ENCODE assay signal across 27 cellular contexts in the genomic region with DNA sequence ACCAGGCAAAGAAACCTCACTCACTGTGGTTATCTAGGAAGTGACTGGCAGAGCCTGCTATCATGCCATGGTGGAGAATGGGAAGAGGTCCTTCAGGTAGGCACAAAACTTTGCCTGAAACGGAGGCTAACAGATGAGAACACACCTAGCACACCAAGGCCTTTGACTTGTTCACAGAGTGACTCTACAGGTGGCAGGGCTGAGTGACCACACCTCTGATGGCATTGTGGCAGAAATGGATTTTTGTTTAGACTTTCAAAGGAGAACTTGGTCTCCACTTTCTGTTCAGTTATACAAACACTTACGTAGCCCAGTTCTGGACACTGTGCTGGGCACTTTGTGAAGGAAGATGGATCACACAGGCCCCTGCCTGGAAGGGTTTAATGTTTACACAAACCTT.
"Had no signal": no experiment of that assay in that cellular context is flagged by ENCODE, and none has a peak within 500 bp of the region (broad histone marks: within the 10 kb centered on the region; RNA-seq: fewer than 3 reads in every experiment).

No MANE protein-coding gene starts in this region.

- H3K27ac Mint-ChIP-seq: naive thymus-derived CD8-positive, alpha-beta T cell; progenitor cell of endocrine pancreas had no signal

- H3K27me3 Mint-ChIP-seq: progenitor cell of endocrine pancreas had no signal

- DNase-seq: hypothalamus; immature natural killer cell; kidney; left colon; left lung; lower lobe of right lung; mammary epithelial cell; mesenchymal stem cell; naive thymus-derived CD8-positive, alpha-beta T cell; ovary; right lobe of liver; stimulated activated CD4-positive, alpha-beta T cell treated with anti-CD3 and anti-CD28 coated beads, Interleukin-1b, Interleukin-23, amount 100 ng/mL, for 48 hours; stimulated activated CD4-positive, alpha-beta T cell treated with anti-CD3 and anti-CD28 coated beads, Interleukin-2, amount 100 ng/mL, for 48 hours; stimulated activated CD4-positive, alpha-beta T cell treated with anti-CD3 and anti-CD28 coated beads, Interleukin-4, amount 100 ng/mL, for 4 hours; stimulated activated CD8-positive, alpha-beta memory T cell treated with anti-CD3 and anti-CD28 coated beads, Interleukin-4, amount 100 ng/mL, for 48 hours; stimulated activated naive B cell treated with anti-CD40 and anti-IgM and Interleukin-4, amounts not matched to agents 10 μg/mL and 1 μg/mL and 100 μg/mL, for 72 hours; stimulated activated naive CD8-positive, alpha-beta T cell treated with anti-CD3 and anti-CD28 coated beads, Interleukin-15, Interleukin-2, amounts not matched to agents 100 U/mL and 50 U/mL, for 24 hours; stomach; testis; thyroid gland; transverse colon had no signal

- H3K36me3 Mint-ChIP-seq: immature natural killer cell; naive thymus-derived CD8-positive, alpha-beta T cell had no signal

- H3K36me3 ChIP-seq: left lung, lower lobe of right lung, ovary, right atrium auricular region, right lobe of liver, stomach, thyroid gland, transverse colon, upper lobe of left lung, vagina had no signal

- H3K4me3 ChIP-seq: left lung, lower lobe of right lung, ovary, right atrium auricular region, right lobe of liver, smooth muscle cell, stomach, testis, thyroid gland, transverse colon, upper lobe of left lung, vagina had no signal

- H3K4me1 Mint-ChIP-seq: immature natural killer cell; naive thymus-derived CD8-positive, alpha-beta T cell had no signal

- H3K4me3 Mint-ChIP-seq: immature natural killer cell; naive thymus-derived CD8-positive, alpha-beta T cell; stimulated activated naive B cell treated with anti-CD40 and anti-IgM and Interleukin-4, amounts not matched to agents 10 μg/mL and 1 μg/mL and 100 μg/mL, for 72 hours had no signal

- H3K9me3 Mint-ChIP-seq: immature natural killer cell; naive thymus-derived CD8-positive, alpha-beta T cell; stimulated activated naive B cell treated with anti-CD40 and anti-IgM and Interleukin-4, amounts not matched to agents 10 μg/mL and 1 μg/mL and 100 μg/mL, for 72 hours had no signal

- H3K27me3 ChIP-seq: left lung, ovary, right atrium auricular region, right lobe of liver, stomach, testis, thyroid gland, transverse colon, upper lobe of left lung, vagina had no signal

- FAIRE-seq: islet of Langerhans, kidney had no signal

- ATAC-seq: left colon; left lung; lower lobe of right lung; naive thymus-derived CD8-positive, alpha-beta T cell; right lobe of liver; stimulated activated naive B cell treated with anti-CD40 and anti-IgM and Interleukin-4, amounts not matched to agents 10 μg/mL and 1 μg/mL and 100 μg/mL, for 72 hours; stimulated activated naive CD8-positive, alpha-beta T cell treated with anti-CD3 and anti-CD28 coated beads, Interleukin-15, Interleukin-2, amounts not matched to agents 100 U/mL and 50 U/mL, for 24 hours had no signal
